ENCODE assay signal across 20 cellular contexts in genomic region chr10:78746178-78746763, GRCh38.
A peak's percentile ranks its signal among the peaks of the same experiment; 100 is the strongest.
DNase-seq lines count a peak whose midpoint lies in the region; ATAC-seq, FAIRE-seq and TF ChIP-seq lines count a peak whose summit lies in the region.
"Had no signal": no experiment of that assay in that cellular context is flagged by ENCODE, and none has a peak within 500 bp of the region (broad histone marks: within the 10 kb centered on the region; RNA-seq: fewer than 3 reads in every experiment).

No MANE protein-coding gene starts in this region.

- no peaks in the 10 kb centered on the region for H3K27me3 ChIP-seq in pancreas
- H3K27me3 ChIP-seq: BE2C had no signal

- H3K4me3 Mint-ChIP-seq in CD14-positive monocyte (no peak overlapping the region), chondrocyte (ENCODE audit: unreplicated experiment) (no peak overlapping the region)
- H3K4me3 Mint-ChIP-seq: CD8-positive, alpha-beta memory T cell had no signal

- intact Hi-C loops in CD14-positive monocyte (cut with micrococcal nuclease): loop anchor here in 1 of 2 donors (10.0 kb wide), 1 partner anchor 701 kb away; no protein-coding TSS in a partner anchor
- intact Hi-C loops in pancreas (cut with DNase I): no loop called here

- H3K9me3 Mint-ChIP-seq in CD14-positive monocyte: peaks cover 0 to 10% (median 0%) of the 10 kb centered on the region in 7 donors
- H3K9me3 Mint-ChIP-seq in chondrocyte (ENCODE audit: low read depth): no peaks in the 10 kb centered on the region
- H3K9me3 Mint-ChIP-seq: CD8-positive, alpha-beta memory T cell had no signal

- TF ChIP-seq CTCF in CD14-positive monocyte (IDR thresholded peaks at IDR 0.05) (no peak), chondrocyte (IDR thresholded peaks at IDR 0.05) (no peak), pancreas (IDR thresholded peaks at IDR 0.05) (no peak)

- H3K27ac Mint-ChIP-seq in CD14-positive monocyte: no peak overlapping the region
- H3K27ac Mint-ChIP-seq in chondrocyte (ENCODE audit: unreplicated experiment): no peak overlapping the region
- H3K27ac Mint-ChIP-seq: CD8-positive, alpha-beta memory T cell had no signal

- 93% methylated on average over 11 of the region's 11 CpGs for WGBS in pancreas, 2 donors

- H3K9me3 ChIP-seq in pancreas: no peaks in the 10 kb centered on the region
- H3K9me3 ChIP-seq: BE2C had no signal

- peaks cover 38 to 51% (median 49%) of the 10 kb centered on the region in 3 donors for H3K4me1 ChIP-seq in pancreas

- peaks cover 0 to 12% (median 5%) of the 10 kb centered on the region in 3 donors for H3K27me3 Mint-ChIP-seq in CD14-positive monocyte (ENCODE audit: low read depth in 3 of 3)
- H3K27me3 Mint-ChIP-seq in chondrocyte (ENCODE audit: low read depth): no peaks in the 10 kb centered on the region

- no peak overlapping the region for H3K4me3 ChIP-seq in pancreas

- peak overlapping the region; percentile 62 to 87 (median 80) for H3K27ac ChIP-seq in pancreas
- H3K27ac ChIP-seq: RWPE1 had no signal

- H3K4me1 Mint-ChIP-seq in CD14-positive monocyte (peaks cover 23% of the 10 kb centered on the region), chondrocyte (ENCODE audit: low read depth) (peaks cover 7% of the 10 kb centered on the region)

- H3K36me3 Mint-ChIP-seq in CD14-positive monocyte: no peaks in the 10 kb centered on the region
- no peaks in the 10 kb centered on the region for H3K36me3 Mint-ChIP-seq in chondrocyte (ENCODE audit: low read depth)
- H3K36me3 Mint-ChIP-seq: CD8-positive, alpha-beta memory T cell had no signal

- no peak for FAIRE-seq in pancreas (lab: Jason Lieb, UNC)

- no peaks in the 10 kb centered on the region for H3K36me3 ChIP-seq in pancreas
- H3K36me3 ChIP-seq: BE2C had no signal

- peak; percentile 38 for DNase-seq in CD14-positive monocyte (ENCODE audit: low spot score)
- peak; percentile 68 for DNase-seq in NCI-H2227 (lab: John Stamatoyannopoulos, UW; ENCODE audit: unreplicated experiment)
- DNase-seq in chondrocyte (ENCODE audit: low spot score): peak; percentile 54
- DNase-seq in pancreas: no peak
- DNase-seq: CD8-positive, alpha-beta memory T cell; DMS79 treated with DMSO at 0.1 percent for 48 hours; HCEC 1CT; KG1; NCI-H1105 treated with DMSO at 0.1 percent for 48 hours; NCI-H1694; NCI-H2081 treated with DMSO at 0.1 percent for 48 hours; NCI-H510A treated with DMSO at 0.1 percent for 48 hours; PC-3; SIG-M5 had no signal

- ATAC-seq in pancreas (no peak), HG02870 (IDR thresholded peaks at IDR 0.05; ENCODE audit: unreplicated experiment) (no peak), HG02938 (IDR thresholded peaks at IDR 0.05; ENCODE audit: unreplicated experiment) (no peak), HG03095 (IDR thresholded peaks at IDR 0.05; ENCODE audit: unreplicated experiment) (no peak), HG03045 (IDR thresholded peaks at IDR 0.05; ENCODE audit: unreplicated experiment) (no peak)

Comparison
In these comparisons a context has a peak if more than half of its experiments do, and no peak if none do; other contexts are left out.
1. DNase-seq: peak in CD14-positive monocyte (single experiment), NCI-H2227 (single experiment) and chondrocyte (single experiment); none in pancreas (0 of 6).